Comparison of ENCODE assay signal across 17 cellular contexts in the genomic region with DNA sequence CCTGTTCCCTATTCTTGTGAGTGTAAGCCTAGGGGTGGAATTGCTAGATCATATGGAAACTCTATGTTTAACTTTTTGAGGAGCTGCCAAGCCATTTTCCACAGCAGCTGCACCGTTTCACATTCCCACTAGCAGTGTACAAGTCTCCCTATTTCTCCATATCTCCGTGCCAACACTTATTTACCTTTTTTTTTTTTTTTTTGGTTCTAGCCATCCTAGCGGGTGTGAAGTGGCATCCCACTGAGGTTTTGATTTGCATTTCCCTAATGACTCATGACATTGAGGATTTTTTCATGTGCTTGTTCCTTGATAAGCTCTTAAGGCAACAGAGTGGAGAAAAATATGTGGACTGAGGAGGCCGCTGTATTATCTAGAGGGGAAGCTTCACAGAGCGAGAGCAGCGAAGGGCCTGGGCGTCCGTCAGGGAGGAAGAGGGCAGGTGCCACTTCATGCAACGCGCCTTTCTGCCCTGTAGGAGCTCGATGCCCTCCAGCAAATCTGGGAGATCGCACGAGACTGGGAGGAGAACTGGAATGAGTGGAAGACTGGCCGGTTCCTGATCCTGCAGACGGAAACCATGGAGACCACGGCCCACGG. TPM values are rescaled to one million over a fixed set of nuclear protein-coding genes. Genes with fewer than 3 reads are reported as not detected.
DNase-seq lines count a peak whose midpoint lies in the region; ATAC-seq, FAIRE-seq and TF ChIP-seq lines count a peak whose summit lies in the region.
"Had no signal": no experiment of that assay in that cellular context is flagged by ENCODE, and none has a peak within 500 bp of the region (broad histone marks: within the 10 kb centered on the region; RNA-seq: fewer than 3 reads in every experiment).

No MANE protein-coding gene starts in this region.

- H3K27me3 ChIP-seq in A673 (replicated peaks; ENCODE audit: insufficient read depth, low read depth, low read length, poor library complexity) (no peaks in the 10 kb centered on the region), astrocyte (ENCODE audit: insufficient read depth, low read length) (peaks cover 4% of the 10 kb centered on the region), WERI-Rb-1 (ENCODE audit: insufficient read depth, low read depth, severe bottlenecking) (no peaks in the 10 kb centered on the region), esophagus muscularis mucosa (peaks cover 0 to 19% (median 0%) of the 10 kb centered on the region in 4 donors)
- H3K27me3 ChIP-seq: uterus had no signal

- TF ChIP-seq POLR2A in esophagus muscularis mucosa (IDR thresholded peaks at IDR 0.05; ENCODE audit: low read depth) = no peak

- no peak overlapping the region for H3K4me2 ChIP-seq in astrocyte (ENCODE audit: low read length)

- H4K20me1 ChIP-seq in astrocyte (ENCODE audit: insufficient read depth, low read length) = no peaks in the 10 kb centered on the region

- no peak for FAIRE-seq in astrocyte (lab: Jason Lieb, UNC)
- FAIRE-seq: GM18507 had no signal

- H2AFZ ChIP-seq in astrocyte (ENCODE audit: low read depth, low read length) = no peak overlapping the region

- no peak overlapping the region for H3K9ac ChIP-seq in astrocyte (ENCODE audit: low read length)

- no peak overlapping the region for H3K4me3 ChIP-seq in A673 (ENCODE audit: low read depth, low read length, poor library complexity, severe bottlenecking)
- no peak overlapping the region for H3K4me3 ChIP-seq in astrocyte (ENCODE audit: insufficient read depth, low read depth, low read length)
- no peak overlapping the region for H3K4me3 ChIP-seq in WERI-Rb-1 (ENCODE audit: low read depth, low read length)
- no peak overlapping the region for H3K4me3 ChIP-seq in esophagus muscularis mucosa
- H3K4me3 ChIP-seq: SK-N-MC, uterus had no signal

- POLR2A ChIA-PET in A673 (lab: Charles Lee; ENCODE audit: low non-redundant PET) = interaction anchor here (0.5 kb wide), 1 partner anchor 179 kb away, joined by 4 read pairs; no protein-coding TSS in a partner anchor

- peaks cover 18% of the 10 kb centered on the region for H3K27me3 Mint-ChIP-seq in astrocyte (ENCODE audit: low read depth, unreplicated experiment)

- H3K4me1 Mint-ChIP-seq in astrocyte (ENCODE audit: low read depth, unreplicated experiment) = no peaks in the 10 kb centered on the region
- H3K4me1 Mint-ChIP-seq: stimulated activated naive B cell treated with anti-CD40 and anti-IgM and Interleukin-4, amounts not matched to agents 10 μg/mL and 1 μg/mL and 100 μg/mL, for 72 hours had no signal

- intact Hi-C loops in A673 (cut with micrococcal nuclease; ENCODE audit: unreplicated experiment) = no loop called here
- intact Hi-C loops in esophagus muscularis mucosa (cut with DNase I) = no loop called here

- no peak for ATAC-seq in HG02763 (IDR thresholded peaks at IDR 0.05; ENCODE audit: unreplicated experiment)
- no peak for ATAC-seq in HG03378 (IDR thresholded peaks at IDR 0.05; ENCODE audit: unreplicated experiment)
- ATAC-seq: foreskin keratinocyte; stimulated activated naive B cell treated with anti-CD40 and anti-IgM and Interleukin-4, amounts not matched to agents 10 μg/mL and 1 μg/mL and 100 μg/mL, for 72 hours had no signal

- TF ChIP-seq CTCF in A673 (conservative IDR thresholded peaks at IDR 0.05; ENCODE audit: low read depth, low read length) = no peak
- TF ChIP-seq CTCF in astrocyte (IDR thresholded peaks at IDR 0.05; ENCODE audit: insufficient read depth, low read depth, low read length) = no peak
- no peak for TF ChIP-seq CTCF in WERI-Rb-1 (IDR thresholded peaks at IDR 0.05; ENCODE audit: low read depth, low read length)
- no peak for TF ChIP-seq CTCF in esophagus muscularis mucosa (IDR thresholded peaks at IDR 0.05)

- H3K36me3 Mint-ChIP-seq in astrocyte (ENCODE audit: low read depth, unreplicated experiment) = peaks cover 2% of the 10 kb centered on the region
- H3K36me3 Mint-ChIP-seq: stimulated activated naive B cell treated with anti-CD40 and anti-IgM and Interleukin-4, amounts not matched to agents 10 μg/mL and 1 μg/mL and 100 μg/mL, for 72 hours had no signal

- H3K36me3 ChIP-seq in A673 (ENCODE audit: insufficient read depth, low read length, poor library complexity, severe bottlenecking) (no peaks in the 10 kb centered on the region), astrocyte (ENCODE audit: insufficient read depth, low read length) (no peaks in the 10 kb centered on the region), WERI-Rb-1 (no peaks in the 10 kb centered on the region), esophagus muscularis mucosa (no peaks in the 10 kb centered on the region)
- H3K36me3 ChIP-seq: uterus had no signal

- no peak overlapping the region for H3K4me3 Mint-ChIP-seq in astrocyte (ENCODE audit: unreplicated experiment)
- H3K4me3 Mint-ChIP-seq: stimulated activated naive B cell treated with anti-CD40 and anti-IgM and Interleukin-4, amounts not matched to agents 10 μg/mL and 1 μg/mL and 100 μg/mL, for 72 hours had no signal

- H3K4me1 ChIP-seq in A673 (ENCODE audit: insufficient read depth, low read length, poor library complexity, severe bottlenecking) (peaks cover 5% of the 10 kb centered on the region), astrocyte (ENCODE audit: insufficient read depth, low read length) (no peaks in the 10 kb centered on the region), esophagus muscularis mucosa (no peaks in the 10 kb centered on the region)
- H3K4me1 ChIP-seq: foreskin keratinocyte, uterus had no signal

- 75% methylated on average over 17 of the region's 17 CpGs for WGBS in esophagus muscularis mucosa

- H3K27ac Mint-ChIP-seq in astrocyte (ENCODE audit: unreplicated experiment) = no peak overlapping the region
- H3K27ac Mint-ChIP-seq: stimulated activated naive B cell treated with anti-CD40 and anti-IgM and Interleukin-4, amounts not matched to agents 10 μg/mL and 1 μg/mL and 100 μg/mL, for 72 hours had no signal

- CTCF ChIA-PET in A673 (lab: Charles Lee) = interaction anchor here (0.7 to 0.9 kb wide), 3 partner anchors 23 to 701 kb away, joined by 4 to 7 read pairs (median 6); no protein-coding TSS in a partner anchor

- no peaks in the 10 kb centered on the region for H3K9me3 Mint-ChIP-seq in astrocyte (ENCODE audit: unreplicated experiment)
- H3K9me3 Mint-ChIP-seq: stimulated activated naive B cell treated with anti-CD40 and anti-IgM and Interleukin-4, amounts not matched to agents 10 μg/mL and 1 μg/mL and 100 μg/mL, for 72 hours had no signal

- H3K27ac ChIP-seq in A673 (ENCODE audit: low read depth, low read length, poor library complexity, severe bottlenecking) = no peak overlapping the region
- H3K27ac ChIP-seq in astrocyte (ENCODE audit: low read depth, low read length) = no peak overlapping the region
- H3K27ac ChIP-seq in WERI-Rb-1 = no peak overlapping the region
- H3K27ac ChIP-seq in esophagus muscularis mucosa (replicated peaks in 1 of 4) = no peak overlapping the region
- H3K27ac ChIP-seq: foreskin keratinocyte, SK-N-MC, uterus had no signal

- H3K79me2 ChIP-seq in astrocyte (ENCODE audit: insufficient read depth, low read length) = no peaks in the 10 kb centered on the region

- DNase-seq in A673 (ENCODE audit: low spot score) (peak; percentile 81), NCI-H1092 (lab: John Stamatoyannopoulos, UW) (peak; percentile 62), astrocyte (ENCODE audit: low read depth) (peak; percentile 49), kidney tubule cell (ENCODE audit: low spot score) (peak; percentile 49), WERI-Rb-1 (no peak), esophagus muscularis mucosa (ENCODE audit: extremely low spot score) (no peak)
- DNase-seq: AML-193; foreskin keratinocyte; GOT3; KBM-7; stimulated activated CD4-positive, alpha-beta T cell treated with anti-CD3 and anti-CD28 coated beads, Interleukin-4, amount 100 ng/mL, for 4 hours; stimulated activated naive B cell treated with anti-CD40 and anti-IgM and Interleukin-4, amounts not matched to agents 10 μg/mL and 1 μg/mL and 100 μg/mL, for 72 hours; uterus had no signal

- TF ChIP-seq EP300 in esophagus muscularis mucosa (IDR thresholded peaks at IDR 0.05) = no peak

- H3K9me3 ChIP-seq in A673 (ENCODE audit: low read depth, low read length, poor library complexity, severe bottlenecking) (no peaks in the 10 kb centered on the region), astrocyte (ENCODE audit: insufficient read depth, low read depth, low read length) (no peaks in the 10 kb centered on the region), WERI-Rb-1 (ENCODE audit: severe bottlenecking) (no peaks in the 10 kb centered on the region), esophagus muscularis mucosa (no peaks in the 10 kb centered on the region)
- H3K9me3 ChIP-seq: uterus had no signal

- BruUV-seq in A673 (replicated peaks; lab: Mats Ljungman, UMichigan) = no TSS peak

RNA-seq across cellular contexts. Expression of gene DNAH2, which starts 50.0 kb away (rescaled TPM):
- total RNA-seq in A673 (2021) = 0.15 and 0.24 TPM in 2 replicates
- total RNA-seq in astrocyte = 0.11 and 0.34 TPM in 2 replicates
- under 1 TPM; under 0.01 to 0.17 (median 0.06) TPM for total RNA-seq in esophagus muscularis mucosa

Comparison
In these comparisons a context has a peak if more than half of its experiments do, and no peak if none do; other contexts are left out.
1. DNase-seq: peak in A673 (single experiment), NCI-H1092 (single experiment), astrocyte (single experiment) and kidney tubule cell (single experiment); none in WERI-Rb-1 (single experiment) and esophagus muscularis mucosa (single experiment).